In genomic region chr1:78490861-78491310, GRCh38 we compare ENCODE assay signal across 2 cellular contexts.
TF ChIP-seq lines count a peak whose summit lies in the region.

Gene PTGFR, plus strand, starts transcription at chr1:78490974. Its CDS starts 1,770 bp downstream, at chr1:78492744.

TF ChIP-seq in A549, 52 proteins besides CTCF, POLR2A, EP300 and RAD21:
- TF ChIP-seq HOXB13 (CRISPR knock-in tag; IDR thresholded peaks at IDR 0.05; ENCODE audit: low read depth) (no peak), CBX2 (IDR thresholded peaks at IDR 0.05; ENCODE audit: borderline replicate concordance, low read depth) (no peak), RCOR1 (IDR thresholded peaks at IDR 0.05; ENCODE audit: low read depth, low read length) (no peak), KDM5A (IDR thresholded peaks at IDR 0.05) (no peak), HOXB5 (CRISPR knock-in tag; IDR thresholded peaks at IDR 0.05) (no peak), POLR2AphosphoS2 (conservative IDR thresholded peaks at IDR 0.05; ENCODE audit: low read length) (no peak), NFE2L2 (conservative IDR thresholded peaks at IDR 0.05; ENCODE audit: low read length) (no peak), FOSB (CRISPR knock-in tag; IDR thresholded peaks at IDR 0.05) (no peak), ATOH8 (CRISPR knock-in tag; IDR thresholded peaks at IDR 0.05; ENCODE audit: low read depth) (no peak), ZSCAN20 (CRISPR knock-in tag; IDR thresholded peaks at IDR 0.05) (no peak), HEYL (CRISPR knock-in tag; IDR thresholded peaks at IDR 0.05) (no peak), FOSL2 (IDR thresholded peaks at IDR 0.05) (no peak), FOSL2 (CRISPR knock-in tag; IDR thresholded peaks at IDR 0.05) (no peak), JUNB (IDR thresholded peaks at IDR 0.05) (no peak), ESRRA (IDR thresholded peaks at IDR 0.05; ENCODE audit: borderline replicate concordance, low read length) (no peak)
- TF ChIP-seq, protein P1, sequence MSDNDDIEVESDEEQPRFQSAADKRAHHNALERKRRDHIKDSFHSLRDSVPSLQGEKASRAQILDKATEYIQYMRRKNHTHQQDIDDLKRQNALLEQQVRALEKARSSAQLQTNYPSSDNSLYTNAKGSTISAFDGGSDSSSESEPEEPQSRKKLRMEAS (IDR thresholded peaks at IDR 0.05): no peak
- TF ChIP-seq, protein P2, sequence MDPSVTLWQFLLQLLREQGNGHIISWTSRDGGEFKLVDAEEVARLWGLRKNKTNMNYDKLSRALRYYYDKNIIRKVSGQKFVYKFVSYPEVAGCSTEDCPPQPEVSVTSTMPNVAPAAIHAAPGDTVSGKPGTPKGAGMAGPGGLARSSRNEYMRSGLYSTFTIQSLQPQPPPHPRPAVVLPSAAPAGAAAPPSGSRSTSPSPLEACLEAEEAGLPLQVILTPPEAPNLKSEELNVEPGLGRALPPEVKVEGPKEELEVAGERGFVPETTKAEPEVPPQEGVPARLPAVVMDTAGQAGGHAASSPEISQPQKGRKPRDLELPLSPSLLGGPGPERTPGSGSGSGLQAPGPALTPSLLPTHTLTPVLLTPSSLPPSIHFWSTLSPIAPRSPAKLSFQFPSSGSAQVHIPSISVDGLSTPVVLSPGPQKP (IDR thresholded peaks at IDR 0.05; ENCODE audit: low read depth, low read length): no peak

TF ChIP-seq in IMR-90, 13 proteins besides CTCF, POLR2A, EP300 and RAD21:
- TF ChIP-seq FOS (IDR thresholded peaks at IDR 0.05; ENCODE audit: low read depth, low read length) (no peak), CEBPB (IDR thresholded peaks at IDR 0.05; ENCODE audit: low read depth, low read length) (no peak), SMC3 (IDR thresholded peaks at IDR 0.05; ENCODE audit: low read depth, low read length) (no peak), MXI1 (IDR thresholded peaks at IDR 0.05; ENCODE audit: borderline replicate concordance, low read depth, low read length) (no peak), MAFK (IDR thresholded peaks at IDR 0.05; ENCODE audit: low read depth, low read length) (no peak), BHLHE40 (IDR thresholded peaks at IDR 0.05; ENCODE audit: low read depth, low read length) (no peak), RFX5 (IDR thresholded peaks at IDR 0.05; ENCODE audit: low read depth, low read length) (no peak), RCOR1 (IDR thresholded peaks at IDR 0.05; ENCODE audit: insufficient replicate concordance, low read length) (no peak), NFE2L2 (IDR thresholded peaks at IDR 0.05; ENCODE audit: low read depth, low read length) (no peak), MAZ (IDR thresholded peaks at IDR 0.05; ENCODE audit: borderline replicate concordance, low read depth, low read length) (no peak), CHD1 (IDR thresholded peaks at IDR 0.05; ENCODE audit: low read depth, low read length) (no peak)
- TF ChIP-seq, protein P3, sequence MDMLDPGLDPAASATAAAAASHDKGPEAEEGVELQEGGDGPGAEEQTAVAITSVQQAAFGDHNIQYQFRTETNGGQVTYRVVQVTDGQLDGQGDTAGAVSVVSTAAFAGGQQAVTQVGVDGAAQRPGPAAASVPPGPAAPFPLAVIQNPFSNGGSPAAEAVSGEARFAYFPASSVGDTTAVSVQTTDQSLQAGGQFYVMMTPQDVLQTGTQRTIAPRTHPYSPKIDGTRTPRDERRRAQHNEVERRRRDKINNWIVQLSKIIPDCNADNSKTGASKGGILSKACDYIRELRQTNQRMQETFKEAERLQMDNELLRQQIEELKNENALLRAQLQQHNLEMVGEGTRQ (IDR thresholded peaks at IDR 0.05; ENCODE audit: low read depth, low read length): no peak
- TF ChIP-seq, protein P2 (IDR thresholded peaks at IDR 0.05; ENCODE audit: borderline replicate concordance, low read depth, low read length): no peak
